Comparison of ENCODE assay signal across 20 cellular contexts in genomic region chr12:123200414-123200813, GRCh38. TPM values are rescaled to one million over a fixed set of nuclear protein-coding genes. Genes with fewer than 3 reads are reported as not detected.
DNase-seq lines count a peak whose midpoint lies in the region; ATAC-seq and TF ChIP-seq lines count a peak whose summit lies in the region.
"Had no signal": no experiment of that assay in that cellular context is flagged by ENCODE, and none has a peak within 500 bp of the region (broad histone marks: within the 10 kb centered on the region; RNA-seq: fewer than 3 reads in every experiment).

No MANE protein-coding gene starts in this region.

- no peak for TF ChIP-seq POLR2A in breast epithelium (IDR thresholded peaks at IDR 0.05)

- H3K4me3 ChIP-seq in breast epithelium = no peak overlapping the region
- H3K4me3 ChIP-seq: cardiac muscle cell, testis had no signal

- TF ChIP-seq CTCF in breast epithelium (IDR thresholded peaks at IDR 0.05) = no peak

- H3K27ac ChIP-seq in breast epithelium = no peak overlapping the region
- H3K27ac ChIP-seq: cardiac muscle cell, testis, WERI-Rb-1 had no signal

- no peaks in the 10 kb centered on the region for H3K27me3 Mint-ChIP-seq in activated naive CD4-positive, alpha-beta T cell treated with anti-CD3 and anti-CD28 coated beads, Interleukin-2, amount 10 ng/mL, durations not matched to agents 7 days and 5 days
- H3K27me3 Mint-ChIP-seq in activated CD4-positive, alpha-beta memory T cell treated with anti-CD3 and anti-CD28 coated beads, Interleukin-2, amount 10 ng/mL, durations not matched to agents 7 days and 5 days = no peaks in the 10 kb centered on the region
- H3K27me3 Mint-ChIP-seq in central memory CD8-positive, alpha-beta T cell = no peaks in the 10 kb centered on the region
- no peaks in the 10 kb centered on the region for H3K27me3 Mint-ChIP-seq in stimulated activated naive CD8-positive, alpha-beta T cell treated with anti-CD3 and anti-CD28 coated beads, Interleukin-15, amount 100 ng/mL, for 72 hours

- no peaks in the 10 kb centered on the region for H3K9me3 Mint-ChIP-seq in activated naive CD4-positive, alpha-beta T cell treated with anti-CD3 and anti-CD28 coated beads, Interleukin-2, amount 10 ng/mL, durations not matched to agents 7 days and 5 days
- no peaks in the 10 kb centered on the region for H3K9me3 Mint-ChIP-seq in activated CD4-positive, alpha-beta memory T cell treated with anti-CD3 and anti-CD28 coated beads, Interleukin-2, amount 10 ng/mL, durations not matched to agents 7 days and 5 days
- H3K9me3 Mint-ChIP-seq in central memory CD8-positive, alpha-beta T cell = no peaks in the 10 kb centered on the region
- H3K9me3 Mint-ChIP-seq in stimulated activated naive CD8-positive, alpha-beta T cell treated with anti-CD3 and anti-CD28 coated beads, Interleukin-15, amount 100 ng/mL, for 72 hours = no peaks in the 10 kb centered on the region
- H3K9me3 Mint-ChIP-seq: nephron progenitor cell had no signal

- no peak for ATAC-seq in central memory CD8-positive, alpha-beta T cell (replicated peaks; ENCODE audit: extremely low read depth, poor library complexity, severe bottlenecking)
- ATAC-seq in stimulated activated naive CD8-positive, alpha-beta T cell treated with anti-CD3 and anti-CD28 coated beads, Interleukin-15, amount 100 ng/mL, for 72 hours = peak; percentile 61
- ATAC-seq: esophagus mucosa, Right ventricle myocardium inferior had no signal

- no peak for DNase-seq in activated naive CD4-positive, alpha-beta T cell treated with anti-CD3 and anti-CD28 coated beads, Interleukin-2, amount 10 ng/mL, durations not matched to agents 7 days and 5 days
- no peak for DNase-seq in activated naive CD4-positive, alpha-beta T cell treated with Interleukin-2 at 50 U/mL for 16 hours
- DNase-seq in activated CD4-positive, alpha-beta memory T cell treated with anti-CD3 and anti-CD28 coated beads, Interleukin-2, amount 10 ng/mL, durations not matched to agents 7 days and 5 days = no peak
- no peak for DNase-seq in central memory CD8-positive, alpha-beta T cell (ENCODE audit: low spot score in 2 of 2)
- no peak for DNase-seq in stimulated activated naive CD8-positive, alpha-beta T cell treated with anti-CD3 and anti-CD28 coated beads, Interleukin-15, amount 100 ng/mL, for 72 hours
- DNase-seq in breast epithelium (ENCODE audit: low spot score in 2 of 2) = no peak
- DNase-seq in DMS153 treated with DMSO at 0.1 percent for 48 hours (lab: John Stamatoyannopoulos, UW; ENCODE audit: unreplicated experiment) = no peak
- DNase-seq: amniotic stem cell; DND-41; effector CD4-positive, alpha-beta T cell; kidney glomerular epithelial cell; mesenchymal stem cell; NCI-H526; nephron progenitor cell; posterior cingulate gyrus; testis; WERI-Rb-1 had no signal

- H3K36me3 Mint-ChIP-seq in activated naive CD4-positive, alpha-beta T cell treated with anti-CD3 and anti-CD28 coated beads, Interleukin-2, amount 10 ng/mL, durations not matched to agents 7 days and 5 days = peaks cover 60% of the 10 kb centered on the region
- H3K36me3 Mint-ChIP-seq in activated CD4-positive, alpha-beta memory T cell treated with anti-CD3 and anti-CD28 coated beads, Interleukin-2, amount 10 ng/mL, durations not matched to agents 7 days and 5 days (ENCODE audit: low read depth) = peaks cover 55% of the 10 kb centered on the region
- peaks cover 55% of the 10 kb centered on the region for H3K36me3 Mint-ChIP-seq in central memory CD8-positive, alpha-beta T cell (ENCODE audit: insufficient read depth)

- peak overlapping the region; percentile 79 for H3K27ac Mint-ChIP-seq in activated naive CD4-positive, alpha-beta T cell treated with anti-CD3 and anti-CD28 coated beads, Interleukin-2, amount 10 ng/mL, durations not matched to agents 7 days and 5 days
- H3K27ac Mint-ChIP-seq in activated CD4-positive, alpha-beta memory T cell treated with anti-CD3 and anti-CD28 coated beads, Interleukin-2, amount 10 ng/mL, durations not matched to agents 7 days and 5 days = peak overlapping the region; percentile 61
- H3K27ac Mint-ChIP-seq in central memory CD8-positive, alpha-beta T cell (ENCODE audit: low read depth) = peak overlapping the region; percentile 39
- peak overlapping the region; percentile 90 to 95 for H3K27ac Mint-ChIP-seq in stimulated activated naive CD8-positive, alpha-beta T cell treated with anti-CD3 and anti-CD28 coated beads, Interleukin-15, amount 100 ng/mL, for 72 hours
- H3K27ac Mint-ChIP-seq: nephron progenitor cell had no signal

- no peaks in the 10 kb centered on the region for H3K27me3 ChIP-seq in breast epithelium
- H3K27me3 ChIP-seq: cardiac muscle cell, testis had no signal

- H3K4me3 Mint-ChIP-seq in activated naive CD4-positive, alpha-beta T cell treated with anti-CD3 and anti-CD28 coated beads, Interleukin-2, amount 10 ng/mL, durations not matched to agents 7 days and 5 days = no peak overlapping the region
- H3K4me3 Mint-ChIP-seq in activated CD4-positive, alpha-beta memory T cell treated with anti-CD3 and anti-CD28 coated beads, Interleukin-2, amount 10 ng/mL, durations not matched to agents 7 days and 5 days = no peak overlapping the region
- no peak overlapping the region for H3K4me3 Mint-ChIP-seq in central memory CD8-positive, alpha-beta T cell
- H3K4me3 Mint-ChIP-seq in stimulated activated naive CD8-positive, alpha-beta T cell treated with anti-CD3 and anti-CD28 coated beads, Interleukin-15, amount 100 ng/mL, for 72 hours = no peak overlapping the region
- H3K4me3 Mint-ChIP-seq: nephron progenitor cell had no signal

- CTCF ChIA-PET in activated naive CD4-positive, alpha-beta T cell treated with anti-CD3 and anti-CD28 coated beads, Interleukin-2, amount 10 ng/mL, durations not matched to agents 7 days and 5 days (lab: Charles Lee) = interaction anchor here (2.1 to 3.8 kb wide), 2 partner anchors 38 to 157 kb away, joined by 8 to 14 read pairs; no protein-coding TSS in a partner anchor
- CTCF ChIA-PET in activated CD4-positive, alpha-beta memory T cell treated with anti-CD3 and anti-CD28 coated beads, Interleukin-2, amount 10 ng/mL, durations not matched to agents 7 days and 5 days (lab: Charles Lee) = interaction anchor here (1.0 to 1.3 kb wide), 2 partner anchors 36 to 38 kb away, joined by 4 to 6 read pairs; no protein-coding TSS in a partner anchor

- intact Hi-C loops in breast epithelium (cut with DNase I; ENCODE audit: low total_unique reads) = no loop called here

- H3K4me1 Mint-ChIP-seq in activated naive CD4-positive, alpha-beta T cell treated with anti-CD3 and anti-CD28 coated beads, Interleukin-2, amount 10 ng/mL, durations not matched to agents 7 days and 5 days = peaks cover 19% of the 10 kb centered on the region
- H3K4me1 Mint-ChIP-seq in activated CD4-positive, alpha-beta memory T cell treated with anti-CD3 and anti-CD28 coated beads, Interleukin-2, amount 10 ng/mL, durations not matched to agents 7 days and 5 days = peaks cover 19% of the 10 kb centered on the region
- H3K4me1 Mint-ChIP-seq in central memory CD8-positive, alpha-beta T cell = no peaks in the 10 kb centered on the region
- peaks cover 18% of the 10 kb centered on the region for H3K4me1 Mint-ChIP-seq in stimulated activated naive CD8-positive, alpha-beta T cell treated with anti-CD3 and anti-CD28 coated beads, Interleukin-15, amount 100 ng/mL, for 72 hours
- H3K4me1 Mint-ChIP-seq: nephron progenitor cell had no signal

- POLR2A ChIA-PET in activated CD4-positive, alpha-beta memory T cell treated with anti-CD3 and anti-CD28 coated beads, Interleukin-2, amount 10 ng/mL, durations not matched to agents 7 days and 5 days (lab: Charles Lee) = interaction anchor here (2.1 kb wide), 1 partner anchor 23 kb away, joined by 8 read pairs; no protein-coding TSS in a partner anchor

- no peaks in the 10 kb centered on the region for H3K9me3 ChIP-seq in breast epithelium
- H3K9me3 ChIP-seq: testis had no signal

- no peaks in the 10 kb centered on the region for H3K36me3 ChIP-seq in breast epithelium

- H3K4me1 ChIP-seq in breast epithelium = no peaks in the 10 kb centered on the region
- H3K4me1 ChIP-seq: testis had no signal

RNA-seq across cellular contexts. Expression of gene MPHOSPH9, which starts 32.5 kb away (rescaled TPM):
- 100 to 1,000 TPM; 113 to 116 TPM for total RNA-seq in activated CD4-positive, alpha-beta memory T cell treated with anti-CD3 and anti-CD28 coated beads, Interleukin-2, amount 10 ng/mL, durations not matched to agents 7 days and 5 days
- 10 to 100 TPM; 19.0 to 28.6 (median 21.7) TPM for total RNA-seq in breast epithelium

RNA-seq across cellular contexts. Expression of gene MTRFR, which starts 32.8 kb away (rescaled TPM):
- 10 to 100 TPM; 29.9 to 30.0 TPM for total RNA-seq in activated CD4-positive, alpha-beta memory T cell treated with anti-CD3 and anti-CD28 coated beads, Interleukin-2, amount 10 ng/mL, durations not matched to agents 7 days and 5 days
- total RNA-seq in breast epithelium = 1 to 10 TPM; 5.6 to 8.8 (median 8.6) TPM

RNA-seq across cellular contexts. Expression of gene PITPNM2, which starts 49.5 kb away (rescaled TPM):
- 1 to 10 TPM; 8.1 to 9.3 TPM for total RNA-seq in activated CD4-positive, alpha-beta memory T cell treated with anti-CD3 and anti-CD28 coated beads, Interleukin-2, amount 10 ng/mL, durations not matched to agents 7 days and 5 days
- 1 to 10 TPM; 2.3 to 7.5 (median 2.4) TPM for total RNA-seq in breast epithelium

Comparison
In these comparisons a context has a peak if more than half of its experiments do, and no peak if none do; other contexts are left out.
1. H3K27ac Mint-ChIP-seq: peak in every context shown above with its lines; median percentile 92 in stimulated activated naive CD8-positive, alpha-beta T cell treated with anti-CD3 and anti-CD28 coated beads, Interleukin-15, amount 100 ng/mL, for 72 hours; 79 in activated naive CD4-positive, alpha-beta T cell treated with anti-CD3 and anti-CD28 coated beads, Interleukin-2, amount 10 ng/mL, durations not matched to agents 7 days and 5 days; 61 in activated CD4-positive, alpha-beta memory T cell treated with anti-CD3 and anti-CD28 coated beads, Interleukin-2, amount 10 ng/mL, durations not matched to agents 7 days and 5 days; 39 in central memory CD8-positive, alpha-beta T cell.